ENCODE assay signal across 26 cellular contexts in genomic region chr14:100657780-100658513, GRCh38.
"Had no signal": no experiment of that assay in that cellular context is flagged by ENCODE, and none has a peak within 500 bp of the region (broad histone marks: within the 10 kb centered on the region; RNA-seq: fewer than 3 reads in every experiment).

No MANE protein-coding gene starts in this region.

- H3K27ac ChIP-seq: brain microvascular endothelial cell, left ventricle myocardium inferior, sigmoid colon, testis, vagina had no signal

- H3K4me3 ChIP-seq: left ventricle myocardium inferior, sigmoid colon, smooth muscle cell, testis, vagina had no signal

- H3K9me3 Mint-ChIP-seq: activated B cell treated with CpG ODN at 0.5 μM for 24 hours; activated naive CD4-positive, alpha-beta T cell treated with anti-CD3 and anti-CD28 coated beads for 36 hours; mesothelial cell of epicardium; natural killer cell treated with Interleukin-12 subunit alpha and Interleukin-12 subunit beta and Interleukin-15 and Interleukin-18, amount 100 ng/mL, for 72 hours had no signal

- H3K36me3 Mint-ChIP-seq: mesothelial cell of epicardium; natural killer cell treated with Interleukin-12 subunit alpha and Interleukin-12 subunit beta and Interleukin-15 and Interleukin-18, amount 100 ng/mL, for 72 hours; stimulated activated naive B cell treated with anti-CD40 and anti-IgM and Interleukin-4, amounts not matched to agents 10 μg/mL and 1 μg/mL and 100 μg/mL, for 72 hours had no signal

- H3K27me3 ChIP-seq: testis, vagina had no signal

- H3K4me2 ChIP-seq: smooth muscle cell had no signal

- H3K9me3 ChIP-seq: left ventricle myocardium inferior, sigmoid colon, testis, vagina had no signal

- H3K27ac Mint-ChIP-seq: activated B cell treated with CpG ODN at 0.5 μM for 24 hours; activated CD4-positive, alpha-beta T cell treated with anti-CD3 and anti-CD28 coated beads for 36 hours; activated naive CD4-positive, alpha-beta T cell treated with anti-CD3 and anti-CD28 coated beads for 36 hours; mesothelial cell of epicardium; natural killer cell treated with Interleukin-12 subunit alpha and Interleukin-12 subunit beta and Interleukin-15 and Interleukin-18, amount 100 ng/mL, for 72 hours; stimulated activated naive B cell treated with anti-CD40 and anti-IgM and Interleukin-4, amounts not matched to agents 10 μg/mL and 1 μg/mL and 100 μg/mL, for 72 hours had no signal

- DNase-seq: activated B cell treated with CpG ODN at 0.5 μM for 24 hours; activated CD4-positive, alpha-beta T cell treated with anti-CD3 and anti-CD28 coated beads for 36 hours; activated CD4-positive, alpha-beta T cell treated with anti-CD3 and anti-CD28 coated beads, Interleukin-2, amount 50 U/mL, for 4 hours; activated naive CD4-positive, alpha-beta T cell treated with anti-CD3 and anti-CD28 coated beads for 36 hours; activated T-cell treated with anti-CD3 and anti-CD28 coated beads, Interleukin-2, amount 50 U/mL, for 48 hours; aorta; brain microvascular endothelial cell; dermis blood vessel endothelial cell; effector memory CD4-positive, alpha-beta T cell; foreskin melanocyte; hippocampal formation; kidney glomerular epithelial cell; left ventricle myocardium inferior; occipital lobe; posterior cingulate gyrus; sigmoid colon; stimulated activated CD4-positive, alpha-beta T cell treated with anti-CD3 and anti-CD28 coated beads, Interleukin-15, amount 100 ng/mL, for 24 hours; stimulated activated naive B cell treated with anti-CD40 and anti-IgM and Interleukin-4, amounts not matched to agents 10 μg/mL and 1 μg/mL and 100 μg/mL, for 72 hours; T-helper 1 cell; testis; trophoblast cell had no signal

- H3K4me3 Mint-ChIP-seq: activated B cell treated with CpG ODN at 0.5 μM for 24 hours; activated CD4-positive, alpha-beta T cell treated with anti-CD3 and anti-CD28 coated beads for 36 hours; activated naive CD4-positive, alpha-beta T cell treated with anti-CD3 and anti-CD28 coated beads for 36 hours; mesothelial cell of epicardium; natural killer cell treated with Interleukin-12 subunit alpha and Interleukin-12 subunit beta and Interleukin-15 and Interleukin-18, amount 100 ng/mL, for 72 hours; stimulated activated naive B cell treated with anti-CD40 and anti-IgM and Interleukin-4, amounts not matched to agents 10 μg/mL and 1 μg/mL and 100 μg/mL, for 72 hours had no signal

- ATAC-seq: activated CD4-positive, alpha-beta T cell treated with anti-CD3 and anti-CD28 coated beads for 36 hours; esophagus mucosa; natural killer cell treated with Interleukin-12 subunit alpha and Interleukin-12 subunit beta and Interleukin-15 and Interleukin-18, amount 100 ng/mL, for 72 hours; stimulated activated naive B cell treated with anti-CD40 and anti-IgM and Interleukin-4, amounts not matched to agents 10 μg/mL and 1 μg/mL and 100 μg/mL, for 72 hours had no signal

- H3K36me3 ChIP-seq: brain microvascular endothelial cell, left ventricle myocardium inferior, sigmoid colon, vagina had no signal
